1 cellular context compared by ENCODE assay signal in genomic region chr10:114937962-114938817, GRCh38.
TF ChIP-seq lines count a peak whose summit lies in the region.

Gene TRUB1, plus strand, starts transcription at chr10:114938195. Its CDS starts 59 bp downstream, at chr10:114938254.

TF ChIP-seq in HepG2, 621 proteins besides CTCF, POLR2A, EP300 and RAD21 (continued from another document and continues in another):
- TF ChIP-seq PAX8 (CRISPR knock-in tag; IDR thresholded peaks at IDR 0.05; ENCODE audit: borderline replicate concordance): no peak
- TF ChIP-seq ZNF251 (CRISPR knock-in tag; IDR thresholded peaks at IDR 0.05): no peak
- no peak for TF ChIP-seq PBX3 (CRISPR knock-in tag; IDR thresholded peaks at IDR 0.05; ENCODE audit: borderline replicate concordance)
- no peak for TF ChIP-seq ZNF280B (CRISPR knock-in tag; IDR thresholded peaks at IDR 0.05; ENCODE audit: borderline replicate concordance)
- no peak for TF ChIP-seq SMAD9 (CRISPR knock-in tag; IDR thresholded peaks at IDR 0.05)
- peak; percentile 87; the same call in 1 of the 2 replicates for TF ChIP-seq KAT7 (CRISPR knock-in tag; IDR thresholded peaks at IDR 0.05; ENCODE audit: borderline replicate concordance)
- peak; percentile 63; the same call in 1 of the 2 replicates for TF ChIP-seq ZNF556 (CRISPR knock-in tag; IDR thresholded peaks at IDR 0.05; ENCODE audit: borderline replicate concordance)
- peak; percentile 81; the same call in 1 of the 2 replicates for TF ChIP-seq REPIN1 (CRISPR knock-in tag; IDR thresholded peaks at IDR 0.05; ENCODE audit: borderline replicate concordance, low read depth)
- TF ChIP-seq ZNF841 (CRISPR knock-in tag; IDR thresholded peaks at IDR 0.05; ENCODE audit: borderline replicate concordance): no peak
- peak; percentile 96 for TF ChIP-seq KMT2A (CRISPR knock-in tag; IDR thresholded peaks at IDR 0.05)
- no peak for TF ChIP-seq ZBTB38 (CRISPR knock-in tag; IDR thresholded peaks at IDR 0.05)
- no peak for TF ChIP-seq RNF219 (CRISPR knock-in tag; IDR thresholded peaks at IDR 0.05)
- TF ChIP-seq NCOA1 (CRISPR knock-in tag; IDR thresholded peaks at IDR 0.05): no peak
- TF ChIP-seq NRL (CRISPR knock-in tag; IDR thresholded peaks at IDR 0.05; ENCODE audit: borderline replicate concordance): peak; percentile 46; the same call in 1 of the 2 replicates
- peak in 1 of 2 experiments; percentile 57; a peak in 1 of 4 replicates for TF ChIP-seq KLF16 (CRISPR knock-in tag; IDR thresholded peaks at IDR 0.05)
- TF ChIP-seq ARID5B (CRISPR knock-in tag; IDR thresholded peaks at IDR 0.05): peak; percentile 78
- TF ChIP-seq MED13 (CRISPR knock-in tag; IDR thresholded peaks at IDR 0.05): no peak
- TF ChIP-seq ZNF672 (CRISPR knock-in tag; IDR thresholded peaks at IDR 0.05): no peak
- TF ChIP-seq SP2 (CRISPR knock-in tag; IDR thresholded peaks at IDR 0.05): no peak
- no peak for TF ChIP-seq MYPOP (CRISPR knock-in tag; IDR thresholded peaks at IDR 0.05)
- TF ChIP-seq ZMYM4 (CRISPR knock-in tag; IDR thresholded peaks at IDR 0.05): peak; percentile 97
- no peak for TF ChIP-seq ZNF567 (CRISPR knock-in tag; IDR thresholded peaks at IDR 0.05; ENCODE audit: borderline replicate concordance)
- no peak for TF ChIP-seq MYNN (CRISPR knock-in tag; IDR thresholded peaks at IDR 0.05; ENCODE audit: low read depth)
- TF ChIP-seq REL (CRISPR knock-in tag; conservative IDR thresholded peaks at IDR 0.05): no peak
- peak; percentile 12; the same call in 1 of the 2 replicates for TF ChIP-seq ZNF12 (CRISPR knock-in tag; IDR thresholded peaks at IDR 0.05)
- peak; percentile 76; the same call in 1 of the 2 replicates for TF ChIP-seq HDAC2 (CRISPR knock-in tag; IDR thresholded peaks at IDR 0.05)
- TF ChIP-seq ZBTB26 (CRISPR knock-in tag; IDR thresholded peaks at IDR 0.05; ENCODE audit: borderline replicate concordance): 0 out of 2 replicates have a peak, but pooled peaks have one; percentile 65
- TF ChIP-seq ARNTL (CRISPR knock-in tag; IDR thresholded peaks at IDR 0.05): no peak
- 0 out of 2 replicates have a peak, but pooled peaks have one; percentile 21 for TF ChIP-seq ZNF775 (CRISPR knock-in tag; IDR thresholded peaks at IDR 0.05; ENCODE audit: borderline replicate concordance)
- TF ChIP-seq ZSCAN9 (CRISPR knock-in tag; IDR thresholded peaks at IDR 0.05; ENCODE audit: borderline replicate concordance): no peak
- TF ChIP-seq HOXD1 (CRISPR knock-in tag; IDR thresholded peaks at IDR 0.05): no peak
- peak; percentile 45; the same call in 1 of the 2 replicates for TF ChIP-seq ZBTB4 (CRISPR knock-in tag; IDR thresholded peaks at IDR 0.05; ENCODE audit: borderline replicate concordance)
- peak; percentile 74; the same call in 1 of the 2 replicates for TF ChIP-seq ZSCAN21 (CRISPR knock-in tag; IDR thresholded peaks at IDR 0.05; ENCODE audit: borderline replicate concordance)
- TF ChIP-seq ZNF367 (CRISPR knock-in tag; IDR thresholded peaks at IDR 0.05; ENCODE audit: borderline replicate concordance): no peak
- no peak for TF ChIP-seq TCF7 (IDR thresholded peaks at IDR 0.05; ENCODE audit: low read depth)
- TF ChIP-seq ZNF430 (CRISPR knock-in tag; IDR thresholded peaks at IDR 0.05): peak; percentile 78
- TF ChIP-seq CREM (IDR thresholded peaks at IDR 0.05): peak; percentile 100
- peak; percentile 91 for TF ChIP-seq CREM (CRISPR knock-in tag; IDR thresholded peaks at IDR 0.05)
- peak; percentile 53; the same call in 1 of the 2 replicates for TF ChIP-seq ZNF772 (CRISPR knock-in tag; IDR thresholded peaks at IDR 0.05)
- TF ChIP-seq ARID3A (IDR thresholded peaks at IDR 0.05; ENCODE audit: low read depth, low read length): no peak
- TF ChIP-seq ZNF329 (CRISPR knock-in tag; IDR thresholded peaks at IDR 0.05; ENCODE audit: low read depth): 0 out of 2 replicates have a peak, but pooled peaks have one; percentile 30
- peak; percentile 48; the same call in 1 of the 2 replicates for TF ChIP-seq HNF4G (IDR thresholded peaks at IDR 0.05; ENCODE audit: borderline replicate concordance, low read depth, low read length)
- TF ChIP-seq HNF4G (CRISPR knock-in tag; IDR thresholded peaks at IDR 0.05; ENCODE audit: borderline replicate concordance, low read depth): peak; percentile 63; the same call in 1 of the 2 replicates
- TF ChIP-seq MTF2 (CRISPR knock-in tag; IDR thresholded peaks at IDR 0.05; ENCODE audit: borderline replicate concordance): no peak
- TF ChIP-seq ZNF891 (CRISPR knock-in tag; IDR thresholded peaks at IDR 0.05): peak; percentile 48; the same call in 1 of the 2 replicates
